Comparison of ENCODE assay signal across 9 cellular contexts in the genomic region with DNA sequence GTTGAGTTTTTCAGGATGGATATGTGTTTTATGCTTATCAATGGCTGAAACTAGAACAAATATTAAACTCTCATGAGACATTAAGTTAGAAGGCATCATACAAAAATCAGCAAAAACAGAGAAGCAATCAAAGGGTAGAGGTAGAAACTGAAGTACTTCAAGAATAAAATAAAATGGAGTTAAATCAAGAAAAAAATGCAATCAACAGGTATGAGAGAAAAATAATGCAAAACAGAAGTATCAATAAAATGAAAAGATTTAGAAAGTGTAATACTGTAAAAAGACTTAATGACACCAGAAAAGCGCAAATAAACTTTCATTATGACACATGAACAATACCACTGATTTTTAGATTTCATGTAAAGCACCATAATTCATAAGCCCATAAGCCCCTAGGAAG.
"Had no signal": no experiment of that assay in that cellular context is flagged by ENCODE, and none has a peak within 500 bp of the region (broad histone marks: within the 10 kb centered on the region; RNA-seq: fewer than 3 reads in every experiment).

No MANE protein-coding gene starts in this region.

- H3K27ac ChIP-seq: GM23248, KMS-11 had no signal

- H3K4me2 ChIP-seq: KMS-11 had no signal

- DNase-seq: GM23248, GOT3, H7, IMR-90, KBM-7 had no signal

- ATAC-seq: HCT116 had no signal

- H3K4me3 ChIP-seq: GM23248, HAP-1 had no signal

- H3K36me3 ChIP-seq: HAP-1 had no signal

- FAIRE-seq: HTR-8/SVneo had no signal

- H3K4me1 ChIP-seq: HAP-1 had no signal

- H3K9me3 ChIP-seq: HAP-1 had no signal
